ENCODE assay signal across 22 cellular contexts in the genomic region with DNA sequence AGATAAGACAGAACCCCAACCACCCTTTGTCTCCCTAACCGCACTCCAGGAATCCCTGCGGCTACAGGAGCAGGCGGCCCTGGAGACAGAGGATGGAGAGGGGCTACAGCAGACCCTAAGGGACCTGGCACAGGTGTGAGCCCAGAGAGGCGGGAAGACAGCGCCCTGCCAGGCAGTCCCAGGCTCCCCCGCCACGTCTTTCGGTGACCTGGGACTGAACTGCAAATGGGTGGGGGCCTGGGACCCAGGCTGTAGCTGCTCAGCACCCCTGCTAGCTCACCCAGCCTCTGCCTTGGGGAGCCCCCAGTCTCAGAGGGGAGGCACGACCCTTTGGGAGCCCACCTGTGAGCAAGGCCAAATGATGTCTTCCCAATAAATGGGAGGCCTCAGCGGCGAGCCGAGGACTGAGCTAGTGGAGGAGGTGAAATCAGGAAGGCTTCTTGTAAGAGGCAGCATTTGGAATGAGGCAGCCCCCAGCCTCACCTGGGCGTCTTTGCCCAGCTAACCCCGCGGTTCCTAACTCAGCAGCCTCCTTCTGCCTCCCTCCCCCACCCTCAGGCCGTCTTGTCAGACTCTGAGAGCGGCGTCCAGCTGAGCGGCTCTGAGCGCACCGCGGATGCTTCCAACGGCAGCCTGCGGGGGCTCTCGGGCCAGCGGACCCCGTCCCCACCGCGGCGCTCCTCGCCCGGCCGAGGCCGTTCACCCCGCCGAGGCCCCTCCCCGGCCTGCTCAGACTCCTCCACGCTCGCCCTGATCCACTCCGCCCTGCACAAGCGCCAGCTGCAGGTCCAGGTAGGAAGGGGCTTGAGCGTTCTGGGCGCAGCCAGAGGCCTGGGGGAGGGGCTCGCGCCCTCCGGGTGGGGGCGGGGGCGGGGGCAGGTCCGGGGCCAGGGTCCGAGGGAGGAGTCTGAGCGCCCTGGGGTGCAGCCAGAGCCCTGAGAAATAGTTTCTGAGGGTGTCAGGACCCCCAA. TPM values are rescaled to one million over a fixed set of nuclear protein-coding genes. Genes with fewer than 3 reads are reported as not detected.
DNase-seq lines count a peak whose midpoint lies in the region; ATAC-seq and TF ChIP-seq lines count a peak whose summit lies in the region.
"Had no signal": no experiment of that assay in that cellular context is flagged by ENCODE, and none has a peak within 500 bp of the region (broad histone marks: within the 10 kb centered on the region; RNA-seq: fewer than 3 reads in every experiment).

No MANE protein-coding gene starts in this region.

- H2BK5ac ChIP-seq in neuronal stem cell (ENCODE audit: low read length): peak overlapping the region; percentile 75

- H3K14ac ChIP-seq in neuronal stem cell (ENCODE audit: low read length): no peak overlapping the region

- H3K79me1 ChIP-seq in neuronal stem cell (ENCODE audit: low read depth, low read length): no peaks in the 10 kb centered on the region

- H4K91ac ChIP-seq in neuronal stem cell (ENCODE audit: low read depth, low read length, poor library complexity): no peak overlapping the region

- no peak for TF ChIP-seq CTCF in coronary artery (IDR thresholded peaks at IDR 0.05)
- no peak for TF ChIP-seq CTCF in activated CD8-positive, alpha-beta T cell treated with anti-CD3 and anti-CD28 coated beads for 36 hours (IDR thresholded peaks at IDR 0.05)

- H3K27me3 Mint-ChIP-seq in activated CD8-positive, alpha-beta T cell treated with anti-CD3 and anti-CD28 coated beads for 36 hours: no peaks in the 10 kb centered on the region
- H3K27me3 Mint-ChIP-seq: activated naive CD8-positive, alpha-beta T cell; CD4-positive, alpha-beta T cell had no signal

- no peak overlapping the region for H2BK15ac ChIP-seq in neuronal stem cell (ENCODE audit: low read length)

- H3K9me3 ChIP-seq in iPS-20b (ENCODE audit: insufficient read depth, low read depth, low read length) (no peaks in the 10 kb centered on the region), neuronal stem cell (replicated peaks in 1 of 2; ENCODE audit: control insufficient read depth in 2 of 2, insufficient read depth in 1 of 2, low read depth in 1 of 2, low read length in 2 of 2) (no peaks in the 10 kb centered on the region)
- H3K9me3 ChIP-seq: heart left ventricle had no signal

- WGBS in neuronal stem cell (ENCODE audit: extremely low coverage in 2 of 2, insufficient read length in 2 of 2, insufficient replicate concordance in 1 of 2), 2 donors: no CpG with 5 or more reads among the region's 51 CpGs

- peaks cover 8% of the 10 kb centered on the region for H3K36me3 Mint-ChIP-seq in activated CD8-positive, alpha-beta T cell treated with anti-CD3 and anti-CD28 coated beads for 36 hours (ENCODE audit: low read depth)
- H3K36me3 Mint-ChIP-seq: activated naive CD8-positive, alpha-beta T cell had no signal

- H3K4me3 Mint-ChIP-seq in activated CD8-positive, alpha-beta T cell treated with anti-CD3 and anti-CD28 coated beads for 36 hours: no peak overlapping the region
- H3K4me3 Mint-ChIP-seq: activated naive CD8-positive, alpha-beta T cell; CD4-positive, alpha-beta T cell had no signal

- no peaks in the 10 kb centered on the region for H3K9me3 Mint-ChIP-seq in activated CD8-positive, alpha-beta T cell treated with anti-CD3 and anti-CD28 coated beads for 36 hours
- H3K9me3 Mint-ChIP-seq: CD4-positive, alpha-beta T cell had no signal

- no peak overlapping the region for H2BK120ac ChIP-seq in neuronal stem cell (ENCODE audit: low read depth, low read length)

- no peak overlapping the region for H3K27ac Mint-ChIP-seq in activated CD8-positive, alpha-beta T cell treated with anti-CD3 and anti-CD28 coated beads for 36 hours
- H3K27ac Mint-ChIP-seq: activated naive CD8-positive, alpha-beta T cell; CD4-positive, alpha-beta T cell had no signal

- no peaks in the 10 kb centered on the region for H3K4me1 Mint-ChIP-seq in activated CD8-positive, alpha-beta T cell treated with anti-CD3 and anti-CD28 coated beads for 36 hours (ENCODE audit: low read depth)

- H4K8ac ChIP-seq in neuronal stem cell (ENCODE audit: low read depth, low read length): no peak overlapping the region

- H3K4me1 ChIP-seq in iPS-20b (ENCODE audit: insufficient read depth, low read length) (peaks cover 4% of the 10 kb centered on the region; the same call in 1 of the 2 replicates), neuronal stem cell (ENCODE audit: control insufficient read depth in 2 of 2, insufficient read depth in 1 of 2, low read depth in 1 of 2, low read length in 2 of 2) (peaks cover 0 to 3% of the 10 kb centered on the region in 2 donors)
- H3K4me1 ChIP-seq: heart left ventricle had no signal

- intact Hi-C loops in activated CD8-positive, alpha-beta T cell treated with anti-CD3 and anti-CD28 coated beads for 36 hours (cut with micrococcal nuclease): no loop called here

- H3K4me2 ChIP-seq in neuronal stem cell (ENCODE audit: insufficient read depth, low read length, poor library complexity, severe bottlenecking): peak overlapping the region; percentile 18
- H3K4me2 ChIP-seq: KMS-11 had no signal

- POLR2A ChIA-PET in activated CD8-positive, alpha-beta T cell treated with anti-CD3 and anti-CD28 coated beads for 36 hours (lab: Charles Lee): no interaction called here

- no peak for ATAC-seq in activated CD8-positive, alpha-beta T cell treated with anti-CD3 and anti-CD28 coated beads for 36 hours
- ATAC-seq: GM12878 had no signal

- H3K36me3 ChIP-seq in H7 (replicated peaks; ENCODE audit: control insufficient read depth, insufficient read depth, low read length) (peaks cover 24% of the 10 kb centered on the region), iPS-20b (ENCODE audit: insufficient read depth, low read depth, low read length) (peaks cover 40% of the 10 kb centered on the region), neuronal stem cell (replicated peaks in 1 of 2; ENCODE audit: control insufficient read depth in 2 of 2, insufficient read depth in 2 of 2, low read length in 2 of 2) (peaks cover 34 to 49% of the 10 kb centered on the region in 2 donors)

- H3K27ac ChIP-seq in coronary artery: no peak overlapping the region
- no peak overlapping the region for H3K27ac ChIP-seq in iPS-20b (ENCODE audit: low read length)
- no peak overlapping the region for H3K27ac ChIP-seq in neuronal stem cell (replicated peaks; ENCODE audit: low read length)
- H3K27ac ChIP-seq: heart left ventricle, KMS-11 had no signal

- no peak overlapping the region for H2AFZ ChIP-seq in neuronal stem cell (ENCODE audit: low read length)

- peak overlapping the region; percentile 89 for H3K23ac ChIP-seq in neuronal stem cell (ENCODE audit: low read depth, low read length, poor library complexity)

- CTCF ChIA-PET in activated CD8-positive, alpha-beta T cell treated with anti-CD3 and anti-CD28 coated beads for 36 hours (lab: Charles Lee): interaction anchor here (0.9 kb wide), 1 partner anchor 13 kb away, joined by 3 read pairs; no protein-coding TSS in a partner anchor

- H2BK12ac ChIP-seq in neuronal stem cell (ENCODE audit: low read length): peak overlapping the region; percentile 3

- H3K4me3 ChIP-seq in H7 (ENCODE audit: insufficient read depth, low read depth, low read length) (peak overlapping the region; percentile 57), coronary artery (peak overlapping the region; percentile 37), iPS-20b (ENCODE audit: low read length) (peak overlapping the region; percentile 54; the same call in 1 of the 2 replicates), neuronal stem cell (ENCODE audit: low read length in 2 of 2) (no peak overlapping the region)
- H3K4me3 ChIP-seq: GM12878, heart left ventricle had no signal

- DNase-seq in H7 (peak; percentile 94), coronary artery (ENCODE audit: low spot score) (no peak), neuronal stem cell (ENCODE audit: low spot score) (no peak), AML-193 (lab: John Stamatoyannopoulos, UW) (no peak), DMS79 treated with DMSO at 0.1 percent for 48 hours (lab: John Stamatoyannopoulos, UW) (no peak)
- DNase-seq in activated CD8-positive, alpha-beta T cell treated with anti-CD3 and anti-CD28 coated beads for 36 hours: no peak
- DNase-seq: CD4-positive, alpha-beta T cell; cerebellar nuclear complex; DMS153; heart left ventricle; NCI-H187 treated with DMSO at 0.1 percent for 48 hours; NCI-H2227 treated with DMSO at 0.1 percent for 48 hours; NCI-H774; OCI-M1; Right ventricle myocardium superior; stimulated activated CD4-positive, alpha-beta T cell treated with anti-CD3 and anti-CD28 coated beads, Interleukin-4, amount 100 ng/mL, for 4 hours; SW 1271 had no signal

- H3K9ac ChIP-seq in iPS-20b (ENCODE audit: low read depth, low read length): peak overlapping the region; percentile 27; the same call in 1 of the 2 replicates
- peak overlapping the region; percentile 86 for H3K9ac ChIP-seq in neuronal stem cell (ENCODE audit: low read depth, low read length, poor library complexity)
- H3K9ac ChIP-seq: KMS-11 had no signal

- peak overlapping the region; percentile 84 for H2AK5ac ChIP-seq in neuronal stem cell (ENCODE audit: low read depth, low read length)

- peak overlapping the region; percentile 87 for H3K18ac ChIP-seq in neuronal stem cell (ENCODE audit: low read length)

- no peaks in the 10 kb centered on the region for H3K27me3 ChIP-seq in H7 (ENCODE audit: control insufficient read depth, insufficient read depth, low read length)
- H3K27me3 ChIP-seq in iPS-20b (ENCODE audit: insufficient read depth, low read length): no peaks in the 10 kb centered on the region
- no peaks in the 10 kb centered on the region for H3K27me3 ChIP-seq in neuronal stem cell (ENCODE audit: control insufficient read depth in 3 of 3, insufficient read depth in 3 of 3, low read depth in 1 of 3, low read length in 3 of 3)
- H3K27me3 ChIP-seq: heart left ventricle had no signal

- no peak overlapping the region for H3K4ac ChIP-seq in neuronal stem cell (ENCODE audit: low read length)

RNA-seq across cellular contexts. Expression of a gene that starts 16.9 kb away (rescaled TPM):
- total RNA-seq in H7 (2014; rRNA removed; shearing (Covaris generic)): 59.5 and 92.3 TPM in 2 replicates
- polyA plus RNA-seq in neuronal stem cell (2013, experiment 1 of 2): 26.8 TPM
- polyA plus RNA-seq in neuronal stem cell (2013, experiment 2 of 2): 24.4 TPM
- total RNA-seq in activated CD8-positive, alpha-beta T cell treated with anti-CD3 and anti-CD28 coated beads for 36 hours: 10 to 100 TPM; 27.7 to 28.5 TPM

RNA-seq across cellular contexts. Expression of a gene that starts 41.8 kb away (rescaled TPM):
- 176 and 202 TPM in 2 replicates for total RNA-seq in H7 (2014; rRNA removed; shearing (Covaris generic))
- 244 TPM for polyA plus RNA-seq in neuronal stem cell (2013, experiment 1 of 2)
- polyA plus RNA-seq in neuronal stem cell (2013, experiment 2 of 2): 239 TPM
- not detected for total RNA-seq in activated CD8-positive, alpha-beta T cell treated with anti-CD3 and anti-CD28 coated beads for 36 hours
- total RNA-seq: CD4-positive, alpha-beta T cell; GM12878 had no signal

RNA-seq across cellular contexts. Expression of a gene that starts 42.9 kb away (rescaled TPM):
- under 0.01 TPM in 2 replicates for total RNA-seq in H7 (2014; rRNA removed; shearing (Covaris generic))
- polyA plus RNA-seq in neuronal stem cell (2013, experiment 1 of 2): 14.3 TPM
- polyA plus RNA-seq in neuronal stem cell (2013, experiment 2 of 2): 15.9 TPM
- 1,000 to 10,000 TPM in 1 of 2 experiments, 100 to 1,000 TPM in 1; 820 to 1,043 TPM for total RNA-seq in activated CD8-positive, alpha-beta T cell treated with anti-CD3 and anti-CD28 coated beads for 36 hours
- total RNA-seq: H4 had no signal
- polyA plus RNA-seq: heart left ventricle had no signal

Comparison
In these comparisons a context has a peak if more than half of its experiments do, and no peak if none do; other contexts are left out.
1. H3K4me3 ChIP-seq: peak in H7 (single experiment), coronary artery (single experiment) and iPS-20b (single experiment); none in neuronal stem cell (0 of 2).
2. RNA of a gene that starts 41.8 kb away (total RNA-seq): 176 to 202 TPM in H7; not detected in activated CD8-positive, alpha-beta T cell treated with anti-CD3 and anti-CD28 coated beads for 36 hours; every median in the first group is over 100 times any median in the second.
3. RNA of a gene that starts 42.9 kb away (total RNA-seq): 820 to 1,043 TPM in activated CD8-positive, alpha-beta T cell treated with anti-CD3 and anti-CD28 coated beads for 36 hours; under 0.01 TPM in H7; every median in the first group is over 100 times any median in the second.